Comparison of ENCODE assay signal across 8 cellular contexts in genomic region chr5:41636605-41637004, GRCh38.
A peak's percentile ranks its signal among the peaks of the same experiment; 100 is the strongest.
DNase-seq lines count a peak whose midpoint lies in the region; ATAC-seq and TF ChIP-seq lines count a peak whose summit lies in the region.

No MANE protein-coding gene starts in this region.

- H3K36me3 ChIP-seq in HEK293 (ENCODE audit: control insufficient read depth in 2 of 2, insufficient read depth in 1 of 2, low read length in 2 of 2) = no peaks in the 10 kb centered on the region

- DNase-seq in NCI-H1694 (lab: John Stamatoyannopoulos, UW) (peak; percentile 30), epithelial cell of esophagus (ENCODE audit: low read depth) (peak; percentile 38), NCI-H510A treated with DMSO at 0.1 percent for 48 hours (lab: John Stamatoyannopoulos, UW) (no peak), sciatic nerve (ENCODE audit: low spot score) (no peak), T-helper 9 cell (no peak)
- DNase-seq in activated effector memory CD4-positive, alpha-beta T cell treated with anti-CD3 and anti-CD28 coated beads, Interleukin-2, amount 50 U/mL, for 16 hours = no peak

- TF ChIP-seq CTCF in GM12874 (IDR thresholded peaks at IDR 0.05; ENCODE audit: insufficient read depth, low read depth, low read length) (peak; percentile 38; the same call in 1 of the 2 replicates), HEK293 (tag by site-specific recombination; IDR thresholded peaks at IDR 0.05) (no peak), epithelial cell of esophagus (IDR thresholded peaks at IDR 0.05; ENCODE audit: insufficient read depth, low read depth, low read length, missing control alignments) (peak; percentile 52)

- no peak overlapping the region for H3K27ac ChIP-seq in HEK293 (ENCODE audit: extremely low read depth, low read depth, low read length)

- no peak overlapping the region for H3K4me3 ChIP-seq in HEK293 (ENCODE audit: low read depth, low read length)
- H3K4me3 ChIP-seq in epithelial cell of esophagus (ENCODE audit: low read length) = no peak overlapping the region

- H3K9me3 ChIP-seq in HEK293 (ENCODE audit: control insufficient read depth, insufficient read depth, low read depth, low read length) = no peaks in the 10 kb centered on the region

- POLR2A ChIA-PET in HEK293 (lab: Yijun Ruan, JAX) = no interaction called here

- ATAC-seq in sciatic nerve = no peak

- intact Hi-C loops in sciatic nerve (cut with DNase I) = no loop called here

- CTCF ChIA-PET in HEK293 (lab: Yijun Ruan, JAX) = interaction anchor here (0.6 to 1.0 kb wide), 5 partner anchors 16 to 789 kb away, joined by 3 to 6 read pairs (median 4); no protein-coding TSS in a partner anchor

- no peaks in the 10 kb centered on the region for H3K4me1 ChIP-seq in HEK293 (ENCODE audit: control insufficient read depth, insufficient read depth, low read length)

TF ChIP-seq in HEK293, 187 proteins besides CTCF, POLR2A, EP300 and RAD21:
- TF ChIP-seq ZNF600 (tag by site-specific recombination; IDR thresholded peaks at IDR 0.05) = no peak
- TF ChIP-seq REST (tag by site-specific recombination; IDR thresholded peaks at IDR 0.05) = peak; percentile 40; the same call in 1 of the 2 replicates
TF ChIP-seq in HEK293: peak in this region for 1.

Comparison
In these comparisons a context has a peak if more than half of its experiments do, and no peak if none do; other contexts are left out.
1. DNase-seq: peak in NCI-H1694 (single experiment) and epithelial cell of esophagus (single experiment); none in NCI-H510A treated with DMSO at 0.1 percent for 48 hours (single experiment), sciatic nerve (single experiment), activated effector memory CD4-positive, alpha-beta T cell treated with anti-CD3 and anti-CD28 coated beads, Interleukin-2, amount 50 U/mL, for 16 hours (single experiment) and T-helper 9 cell (single experiment).